In the genomic region with DNA sequence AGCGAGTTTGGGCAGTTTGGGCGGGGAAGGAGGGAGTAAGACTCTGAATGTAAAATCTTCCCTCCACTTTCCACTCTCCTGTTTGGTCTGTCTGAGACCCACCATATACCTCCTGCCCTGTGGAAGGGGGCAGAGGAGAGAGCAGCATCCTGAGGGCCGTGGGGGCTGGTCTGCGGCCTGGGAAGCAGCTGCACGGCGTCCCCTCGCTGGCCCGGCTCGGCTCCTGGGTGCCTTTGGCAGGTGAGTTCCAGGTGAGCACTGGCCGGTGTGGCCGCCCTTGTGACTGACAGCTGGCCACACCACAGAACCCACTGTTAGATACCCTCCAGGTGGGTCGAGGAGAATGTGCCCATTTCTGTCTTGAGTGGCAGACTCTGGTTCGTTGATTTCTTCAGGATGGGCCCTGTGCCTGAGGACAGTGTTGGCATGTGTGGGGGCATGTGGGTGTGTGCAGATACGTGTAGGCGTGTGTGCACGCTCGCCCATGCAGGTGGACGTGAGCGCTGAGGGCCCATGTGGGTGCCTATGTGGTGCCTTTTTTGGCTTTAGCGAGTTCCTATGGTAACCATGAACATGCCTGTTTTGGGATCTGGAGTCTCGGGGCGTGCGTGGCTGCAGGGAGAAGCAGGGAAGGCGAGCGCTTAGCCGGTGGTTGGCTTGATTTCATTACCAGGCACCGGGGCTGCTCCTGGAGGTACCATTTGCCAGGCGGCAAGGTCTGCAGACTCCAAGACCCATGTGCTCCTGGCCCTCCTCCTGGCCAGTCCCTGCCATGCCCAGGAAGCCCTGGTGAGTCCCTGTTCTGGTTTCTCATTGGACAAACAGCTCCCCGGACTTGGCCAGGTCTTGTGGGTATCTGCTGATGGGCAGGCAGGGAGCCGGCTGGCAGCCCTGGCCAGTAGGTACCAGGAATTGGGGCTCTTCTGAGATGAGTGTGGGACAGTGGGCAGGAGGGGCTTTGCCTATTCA, we compare ENCODE assay signal across 26 cellular contexts. TPM values are rescaled to one million over a fixed set of nuclear protein-coding genes. Genes with fewer than 3 reads are reported as not detected.
DNase-seq lines count a peak whose midpoint lies in the region; ATAC-seq and TF ChIP-seq lines count a peak whose summit lies in the region.
"Had no signal": no experiment of that assay in that cellular context is flagged by ENCODE, and none has a peak within 500 bp of the region (broad histone marks: within the 10 kb centered on the region; RNA-seq: fewer than 3 reads in every experiment).

No MANE protein-coding gene starts in this region.

- H3K4me2 ChIP-seq in neuronal stem cell (ENCODE audit: insufficient read depth, low read length, poor library complexity, severe bottlenecking) = no peak overlapping the region

- 93 to 96% methylated on average over 18 to 28 of the region's 30 CpGs for WGBS in endodermal cell (ENCODE audit: insufficient coverage in 1 of 2, insufficient read length in 1 of 2), 2 experiments
- whole genome bisulfite sequencing in neuronal stem cell (ENCODE audit: extremely low coverage in 2 of 2, insufficient read length in 2 of 2, insufficient replicate concordance in 1 of 2), 2 donors = no CpG with 5 or more reads among the region's 30 CpGs
- 92% methylated on average over 30 of the region's 30 CpGs for WGBS in prostate gland

- DNase-seq in stimulated activated naive CD8-positive, alpha-beta T cell treated with anti-CD3 and anti-CD28 coated beads, Interleukin-15, amount 100 ng/mL, for 72 hours = no peak
- no peak for DNase-seq in stimulated activated naive CD8-positive, alpha-beta T cell treated with anti-CD3 and anti-CD28 coated beads, Interleukin-15, Interleukin-2, amounts not matched to agents 100 U/mL and 50 U/mL, for 24 hours
- DNase-seq in endodermal cell (peak; percentile 46), neuronal stem cell (ENCODE audit: low spot score) (no peak), medulla oblongata (ENCODE audit: extremely low spot score) (no peak), prostate gland (ENCODE audit: low spot score) (no peak)
- DNase-seq: 8988T; ACHN; CD4-positive, CD25-positive, alpha-beta regulatory T cell; DMS153; DND-41; H7; KG1; MG63; NCI-H1105 treated with DMSO at 0.1 percent for 48 hours; NCI-H146; NCI-H1930; NCI-H446; NCI-H524 treated with DMSO at 0.1 percent for 48 hours; NCI-H82; NK-92 treated with Interleukin-12 subunit alpha and Interleukin-12 subunit beta, amount 100 ng/mL, for 24 hours; PC-3 had no signal

- H3K27ac ChIP-seq in endodermal cell (ENCODE audit: low read depth, low read length) = no peak overlapping the region
- no peak overlapping the region for H3K27ac ChIP-seq in neuronal stem cell (replicated peaks; ENCODE audit: low read length)
- no peak overlapping the region for H3K27ac ChIP-seq in prostate gland
- H3K27ac ChIP-seq: SJSA1 had no signal

- no peak overlapping the region for H2BK5ac ChIP-seq in neuronal stem cell (ENCODE audit: low read length)

- peaks cover 8% of the 10 kb centered on the region for H3K4me1 Mint-ChIP-seq in stimulated activated naive CD8-positive, alpha-beta T cell treated with anti-CD3 and anti-CD28 coated beads, Interleukin-15, amount 100 ng/mL, for 72 hours
- H3K4me1 Mint-ChIP-seq in endodermal cell = peaks cover 6% of the 10 kb centered on the region

- H3K9ac ChIP-seq in endodermal cell (ENCODE audit: extremely low read depth, low read length, poor library complexity, severe bottlenecking) (no peak overlapping the region), neuronal stem cell (ENCODE audit: low read depth, low read length, poor library complexity) (no peak overlapping the region)

- H2BK120ac ChIP-seq in neuronal stem cell (ENCODE audit: low read depth, low read length) = no peak overlapping the region

- H4K91ac ChIP-seq in neuronal stem cell (ENCODE audit: low read depth, low read length, poor library complexity) = peak overlapping the region; percentile 76

- no peak for TF ChIP-seq POLR2A in prostate gland (IDR thresholded peaks at IDR 0.05)

- H3K9me3 Mint-ChIP-seq in stimulated activated naive CD8-positive, alpha-beta T cell treated with anti-CD3 and anti-CD28 coated beads, Interleukin-15, amount 100 ng/mL, for 72 hours = no peaks in the 10 kb centered on the region
- no peaks in the 10 kb centered on the region for H3K9me3 Mint-ChIP-seq in endodermal cell
- H3K9me3 Mint-ChIP-seq: CD4-positive, CD25-positive, alpha-beta regulatory T cell had no signal

- H2BK15ac ChIP-seq in neuronal stem cell (ENCODE audit: low read length) = peak overlapping the region; percentile 84

- no peak overlapping the region for H3K4ac ChIP-seq in neuronal stem cell (ENCODE audit: low read length)

- H3K27ac Mint-ChIP-seq in stimulated activated naive CD8-positive, alpha-beta T cell treated with anti-CD3 and anti-CD28 coated beads, Interleukin-15, amount 100 ng/mL, for 72 hours = no peak overlapping the region
- no peak overlapping the region for H3K27ac Mint-ChIP-seq in endodermal cell

- intact Hi-C loops in prostate gland (cut with DNase I) = no loop called here

- no peaks in the 10 kb centered on the region for H3K4me1 ChIP-seq in endodermal cell (ENCODE audit: control insufficient read depth, insufficient read depth, low read length)
- H3K4me1 ChIP-seq in neuronal stem cell (ENCODE audit: control insufficient read depth in 2 of 2, insufficient read depth in 1 of 2, low read depth in 1 of 2, low read length in 2 of 2) = peaks cover 0 to 19% of the 10 kb centered on the region in 2 donors
- no peaks in the 10 kb centered on the region for H3K4me1 ChIP-seq in prostate gland (replicated peaks)

- H3K36me3 ChIP-seq in endodermal cell (ENCODE audit: control insufficient read depth, insufficient read depth, low read length) = no peaks in the 10 kb centered on the region
- H3K36me3 ChIP-seq in neuronal stem cell (replicated peaks in 1 of 2; ENCODE audit: control insufficient read depth in 2 of 2, insufficient read depth in 2 of 2, low read length in 2 of 2) = peaks cover 0 to 1% of the 10 kb centered on the region in 2 donors
- H3K36me3 ChIP-seq in prostate gland = no peaks in the 10 kb centered on the region
- H3K36me3 ChIP-seq: MG63, SJSA1 had no signal

- H3K14ac ChIP-seq in neuronal stem cell (ENCODE audit: low read length) = no peak overlapping the region

- peaks cover 56% of the 10 kb centered on the region for H3K27me3 Mint-ChIP-seq in stimulated activated naive CD8-positive, alpha-beta T cell treated with anti-CD3 and anti-CD28 coated beads, Interleukin-15, amount 100 ng/mL, for 72 hours
- H3K27me3 Mint-ChIP-seq in endodermal cell (ENCODE audit: insufficient read depth) = no peaks in the 10 kb centered on the region
- H3K27me3 Mint-ChIP-seq: CD4-positive, CD25-positive, alpha-beta regulatory T cell had no signal

- ATAC-seq in stimulated activated naive CD8-positive, alpha-beta T cell treated with anti-CD3 and anti-CD28 coated beads, Interleukin-15, amount 100 ng/mL, for 72 hours = peak; percentile 15
- ATAC-seq in stimulated activated naive CD8-positive, alpha-beta T cell treated with anti-CD3 and anti-CD28 coated beads, Interleukin-15, Interleukin-2, amounts not matched to agents 100 U/mL and 50 U/mL, for 24 hours = no peak
- ATAC-seq in HG03108 (IDR thresholded peaks at IDR 0.05; ENCODE audit: unreplicated experiment) = no peak
- ATAC-seq in HG03139 (IDR thresholded peaks at IDR 0.05; ENCODE audit: unreplicated experiment) = no peak
- ATAC-seq: PC-3 had no signal

- H3K27me3 ChIP-seq in endodermal cell (ENCODE audit: control insufficient read depth, insufficient read depth, low read length, poor library complexity, severe bottlenecking) (no peaks in the 10 kb centered on the region), neuronal stem cell (ENCODE audit: control insufficient read depth in 3 of 3, insufficient read depth in 3 of 3, low read depth in 1 of 3, low read length in 3 of 3) (peaks cover 0 to 13% (median 0%) of the 10 kb centered on the region in 3 experiments), prostate gland (replicated peaks; ENCODE audit: insufficient read depth) (no peaks in the 10 kb centered on the region)
- H3K27me3 ChIP-seq: BLaER1, MG63, SJSA1 had no signal

- H3K4me3 ChIP-seq in endodermal cell (ENCODE audit: low read length) (no peak overlapping the region), neuronal stem cell (ENCODE audit: low read length in 2 of 2) (no peak overlapping the region), prostate gland (no peak overlapping the region)
- H3K4me3 ChIP-seq: BLaER1, MG63, SJSA1 had no signal

- no peak overlapping the region for H3K23ac ChIP-seq in neuronal stem cell (ENCODE audit: low read depth, low read length, poor library complexity)

- no peak overlapping the region for H3K4me3 Mint-ChIP-seq in stimulated activated naive CD8-positive, alpha-beta T cell treated with anti-CD3 and anti-CD28 coated beads, Interleukin-15, amount 100 ng/mL, for 72 hours
- H3K4me3 Mint-ChIP-seq in endodermal cell = no peak overlapping the region
- H3K4me3 Mint-ChIP-seq: CD4-positive, CD25-positive, alpha-beta regulatory T cell had no signal

- H3K9me3 ChIP-seq in endodermal cell (ENCODE audit: control insufficient read depth, low read length) (no peaks in the 10 kb centered on the region), neuronal stem cell (replicated peaks in 1 of 2; ENCODE audit: control insufficient read depth in 2 of 2, insufficient read depth in 1 of 2, low read depth in 1 of 2, low read length in 2 of 2) (no peaks in the 10 kb centered on the region), prostate gland (no peaks in the 10 kb centered on the region)
- H3K9me3 ChIP-seq: BLaER1, MG63, SJSA1 had no signal

- peak overlapping the region; percentile 68 for H3K18ac ChIP-seq in neuronal stem cell (ENCODE audit: low read length)

- H2BK12ac ChIP-seq in neuronal stem cell (ENCODE audit: low read length) = peak overlapping the region; percentile 46

- H2AFZ ChIP-seq in neuronal stem cell (ENCODE audit: low read length) = no peak overlapping the region

- no peak overlapping the region for H4K8ac ChIP-seq in neuronal stem cell (ENCODE audit: low read depth, low read length)

- no peaks in the 10 kb centered on the region for H3K36me3 Mint-ChIP-seq in endodermal cell (ENCODE audit: low read depth)

- peak overlapping the region; percentile 85 for H2AK5ac ChIP-seq in neuronal stem cell (ENCODE audit: low read depth, low read length)

- no peaks in the 10 kb centered on the region for H3K79me1 ChIP-seq in neuronal stem cell (ENCODE audit: low read depth, low read length)

- no peak for TF ChIP-seq CTCF in endodermal cell (conservative IDR thresholded peaks at IDR 0.05)
- no peak for TF ChIP-seq CTCF in prostate gland (IDR thresholded peaks at IDR 0.05)

RNA-seq across cellular contexts. Expression of gene RAP1GAP2, which starts 12.4 kb away (rescaled TPM):
- total RNA-seq in endodermal cell = 10 to 100 TPM; 18.0 to 44.3 TPM
- 6.2 TPM for polyA plus RNA-seq in endodermal cell (2013, experiment 1 of 2)
- polyA plus RNA-seq in endodermal cell (2013, experiment 2 of 2) = 6.0 TPM
- polyA plus RNA-seq in neuronal stem cell (2013, experiment 1 of 2) = 2.9 TPM
- polyA plus RNA-seq in neuronal stem cell (2013, experiment 2 of 2) = 3.1 TPM
- total RNA-seq in prostate gland = 10 to 100 TPM; 28.9 to 48.3 TPM

RNA-seq across cellular contexts. Expression of gene CCDC92B, which starts 59.2 kb away (rescaled TPM):
- total RNA-seq in endodermal cell = 1 to 10 TPM; 4.3 to 5.8 TPM
- 1.2 TPM for polyA plus RNA-seq in endodermal cell (2013, experiment 1 of 2)
- polyA plus RNA-seq in endodermal cell (2013, experiment 2 of 2) = 0.87 TPM
- 0.35 TPM for polyA plus RNA-seq in neuronal stem cell (2013, experiment 1 of 2)
- 0.42 TPM for polyA plus RNA-seq in neuronal stem cell (2013, experiment 2 of 2)
- 1 to 10 TPM in 1 of 2 donors, not detected in 1; 1.9 TPM for total RNA-seq in prostate gland
- total RNA-seq: PC-3, SJSA1 had no signal
- polyA plus RNA-seq: CD4-positive, CD25-positive, alpha-beta regulatory T cell had no signal
